17 cellular contexts compared by ENCODE assay signal in the genomic region with DNA sequence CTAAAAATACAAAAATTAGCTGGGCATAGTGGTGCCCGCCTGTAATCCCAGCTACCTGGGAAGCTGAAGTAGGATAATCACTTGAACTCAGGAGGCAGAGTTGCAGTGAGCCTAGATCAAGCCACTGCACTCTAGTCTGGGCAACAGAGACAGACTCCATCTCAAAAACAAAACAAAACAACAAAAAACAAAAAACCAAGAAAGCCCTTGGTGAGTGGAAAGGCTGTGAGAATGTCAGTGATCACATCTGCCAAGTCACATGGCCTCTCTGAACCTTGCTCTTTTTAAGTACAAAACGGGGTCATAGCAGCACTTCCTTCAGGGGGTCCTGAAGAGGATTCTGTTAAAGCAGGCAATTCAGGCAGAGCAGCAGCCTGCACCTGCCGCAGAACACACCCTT. TPM values are rescaled to one million over a fixed set of nuclear protein-coding genes. Genes with fewer than 3 reads are reported as not detected.
DNase-seq lines count a peak whose midpoint lies in the region; ATAC-seq, FAIRE-seq and TF ChIP-seq lines count a peak whose summit lies in the region.
"Had no signal": no experiment of that assay in that cellular context is flagged by ENCODE, and none has a peak within 500 bp of the region (broad histone marks: within the 10 kb centered on the region; RNA-seq: fewer than 3 reads in every experiment).

No MANE protein-coding gene starts in this region.

- no peak for TF ChIP-seq CTCF in left ventricle myocardium inferior (IDR thresholded peaks at IDR 0.05; ENCODE audit: borderline replicate concordance)

- peak overlapping the region; percentile 93 for H3K27ac ChIP-seq in left ventricle myocardium inferior (replicated peaks)
- H3K27ac ChIP-seq: 22Rv1; A549; BLaER1 treated with 17β-estradiol and CSF1 and Interleukin-3, amounts not matched to agents 10 nM and 100 nM; C4-2B had no signal

- ATAC-seq in left cardiac atrium = no peak
- peak; percentile 23 for ATAC-seq in left lobe of liver
- no peak for ATAC-seq in GM18498 (IDR thresholded peaks at IDR 0.05; ENCODE audit: unreplicated experiment)
- ATAC-seq: CD8-positive, alpha-beta T cell had no signal

- peaks cover 69% of the 10 kb centered on the region for H3K4me1 ChIP-seq in left ventricle myocardium inferior
- H3K4me1 ChIP-seq: Caco-2 had no signal

- H3K27me3 ChIP-seq in left ventricle myocardium inferior (ENCODE audit: low read depth) = no peaks in the 10 kb centered on the region
- H3K27me3 ChIP-seq: BLaER1 treated with 17β-estradiol and CSF1 and Interleukin-3, amounts not matched to agents 10 nM and 100 nM had no signal

- intact Hi-C loops in left ventricle myocardium inferior (cut with micrococcal nuclease) = loop anchor here (10.0 kb wide), 1 partner anchor 171 kb away; no protein-coding TSS in a partner anchor
- intact Hi-C loops in left cardiac atrium (cut with DNase I) = loop anchor here in 1 of 2 donors (2.0 kb wide), 1 partner anchor 169 kb away; no protein-coding TSS in a partner anchor

- no peak overlapping the region for H3K4me3 ChIP-seq in left ventricle myocardium inferior
- H3K4me3 ChIP-seq: A549; BLaER1 treated with 17β-estradiol and CSF1 and Interleukin-3, amounts not matched to agents 10 nM and 100 nM had no signal

- DNase-seq in left ventricle myocardium inferior (no peak), left cardiac atrium (no peak), left lobe of liver (ENCODE audit: low spot score) (no peak), urothelium cell line (ENCODE audit: low spot score) (no peak), superior temporal gyrus (ENCODE audit: extremely low spot score) (no peak)
- DNase-seq: CD4-positive, alpha-beta T cell; CD8-positive, alpha-beta T cell; GF-D8 had no signal

- H3K36me3 ChIP-seq in left ventricle myocardium inferior = no peaks in the 10 kb centered on the region

- FAIRE-seq in urothelium cell line (lab: Jason Lieb, UNC) = peak; percentile 80
- FAIRE-seq: D721Med had no signal

- H3K9me3 ChIP-seq in left ventricle myocardium inferior (replicated peaks) = no peaks in the 10 kb centered on the region
- H3K9me3 ChIP-seq: A549; BLaER1 treated with 17β-estradiol and CSF1 and Interleukin-3, amounts not matched to agents 10 nM and 100 nM; Caco-2 had no signal

RNA-seq across cellular contexts. Expression of a gene that starts 9.7 kb away (rescaled TPM):
- total RNA-seq in left ventricle myocardium inferior (20.5 TPM), left cardiac atrium (10 to 100 TPM; 11.9 to 15.4 TPM), left lobe of liver (4.6 TPM)
- total RNA-seq: A172 had no signal

RNA-seq across cellular contexts. Expression of a gene that starts 31.7 kb away (rescaled TPM):
- total RNA-seq in left ventricle myocardium inferior (230 TPM), left cardiac atrium (100 to 1,000 TPM; 133 to 137 TPM), left lobe of liver (65.6 TPM)

RNA-seq across cellular contexts. Expression of a gene that starts 37.4 kb away (rescaled TPM):
- total RNA-seq in left ventricle myocardium inferior (not detected), left cardiac atrium (not detected), left lobe of liver (not detected)
- total RNA-seq: A172, Caco-2, Calu3 had no signal

RNA-seq across cellular contexts. Expression of a gene that starts 42.0 kb away (rescaled TPM):
- total RNA-seq in left ventricle myocardium inferior (4.2 TPM), left cardiac atrium (1 to 10 TPM; 4.6 to 5.0 TPM), left lobe of liver (2.8 TPM)
